ENCODE assay signal across 10 cellular contexts in genomic region chr3:150216041-150216811, GRCh38.
DNase-seq lines count a peak whose midpoint lies in the region; ATAC-seq and TF ChIP-seq lines count a peak whose summit lies in the region.
"Had no signal": no experiment of that assay in that cellular context is flagged by ENCODE, and none has a peak within 500 bp of the region (broad histone marks: within the 10 kb centered on the region; RNA-seq: fewer than 3 reads in every experiment).

No MANE protein-coding gene starts in this region.

- H3K36me3 ChIP-seq in HEK293 (ENCODE audit: control insufficient read depth in 2 of 2, insufficient read depth in 1 of 2, low read length in 2 of 2), result no peaks in the 10 kb centered on the region
- no peaks in the 10 kb centered on the region for H3K36me3 ChIP-seq in H7 (replicated peaks; ENCODE audit: control insufficient read depth, insufficient read depth, low read length)
- H3K36me3 ChIP-seq: SJSA1 had no signal

- DNase-seq in NCI-H748 treated with DMSO at 0.1 percent for 48 hours (lab: John Stamatoyannopoulos, UW), result peak; percentile 91
- peak; percentile 95 for DNase-seq in fibroblast of gingiva (ENCODE audit: low read depth)
- no peak for DNase-seq in retinal pigment epithelial cell (ENCODE audit: low read depth)
- DNase-seq in H7, result no peak
- no peak for DNase-seq in activated CD8-positive, alpha-beta memory T cell treated with anti-CD3 and anti-CD28 coated beads, Interleukin-2, amount 50 U/mL, for 4 hours

- ATAC-seq in HG02981 (IDR thresholded peaks at IDR 0.05; ENCODE audit: unreplicated experiment) (no peak), GM18502 (IDR thresholded peaks at IDR 0.05; ENCODE audit: poor library complexity, unreplicated experiment) (no peak)

- POLR2A ChIA-PET in HEK293 (lab: Yijun Ruan, JAX), result interaction anchor here (0.7 to 0.9 kb wide), 2 partner anchors 67 to 244 kb away, joined by 3 to 4 read pairs; no protein-coding TSS in a partner anchor

- H3K27ac ChIP-seq in HEK293 (ENCODE audit: extremely low read depth, low read depth, low read length), result peak overlapping the region; percentile 37; the same call in 1 of the 2 replicates
- H3K27ac ChIP-seq: epithelial cell of prostate, SJSA1 had no signal

- H3K4me3 ChIP-seq in HEK293 (ENCODE audit: low read depth, low read length) (peak overlapping the region; percentile 14; the same call in 1 of the 2 replicates), retinal pigment epithelial cell (ENCODE audit: low read length) (no peak overlapping the region), H7 (ENCODE audit: insufficient read depth, low read depth, low read length) (no peak overlapping the region)
- H3K4me3 ChIP-seq: SJSA1 had no signal

- TF ChIP-seq CTCF in HEK293 (tag by site-specific recombination; IDR thresholded peaks at IDR 0.05) (no peak), retinal pigment epithelial cell (conservative IDR thresholded peaks at IDR 0.05; ENCODE audit: low read depth, low read length) (peak; percentile 6)

- CTCF ChIA-PET in HEK293 (lab: Yijun Ruan, JAX), result interaction anchor here (0.6 to 3.6 kb wide), 12 partner anchors 9 to 279 kb away, joined by 3 to 16 read pairs (median 3); no protein-coding TSS in a partner anchor

- H3K27me3 ChIP-seq in H7 (ENCODE audit: control insufficient read depth, insufficient read depth, low read length), result no peaks in the 10 kb centered on the region
- H3K27me3 ChIP-seq: SJSA1 had no signal

- H3K4me1 ChIP-seq in HEK293 (ENCODE audit: control insufficient read depth, insufficient read depth, low read length), result no peaks in the 10 kb centered on the region; the same call in 1 of the 2 replicates

- no peaks in the 10 kb centered on the region for H3K9me3 ChIP-seq in HEK293 (ENCODE audit: control insufficient read depth, insufficient read depth, low read depth, low read length)

TF ChIP-seq in HEK293, 187 proteins besides CTCF, POLR2A, EP300 and RAD21 (continues in another document):
- TF ChIP-seq ZNF335 (tag by site-specific recombination; conservative IDR thresholded peaks at IDR 0.05) (peak; percentile 54), ZNF660 (tag by site-specific recombination; IDR thresholded peaks at IDR 0.05) (0 out of 2 replicates have a peak, but pooled peaks have one; percentile 28), ZNF692 (tag by site-specific recombination; IDR thresholded peaks at IDR 0.05) (peak; percentile 51; the same call in 1 of the 2 replicates), TRIM28 (IDR thresholded peaks at IDR 0.05; ENCODE audit: borderline replicate concordance, low read length) (peak; percentile 87), ZNF211 (tag by site-specific recombination; IDR thresholded peaks at IDR 0.05; ENCODE audit: low read depth) (no peak), PRDM10 (tag by site-specific recombination; IDR thresholded peaks at IDR 0.05) (peak; percentile 60; the same call in 1 of the 2 replicates), ZNF514 (tag by site-specific recombination; IDR thresholded peaks at IDR 0.05) (no peak), ZIC2 (tag by site-specific recombination; IDR thresholded peaks at IDR 0.05) (peak; percentile 54), ZEB2 (tag by site-specific recombination; IDR thresholded peaks at IDR 0.05) (peak; percentile 57; the same call in 1 of the 2 replicates), ZBTB17 (tag by site-specific recombination; IDR thresholded peaks at IDR 0.05) (peak; percentile 58), ZNF266 (tag by site-specific recombination; IDR thresholded peaks at IDR 0.05; ENCODE audit: low read depth) (no peak), SCRT2 (tag by site-specific recombination; IDR thresholded peaks at IDR 0.05) (peak; percentile 49), RBAK (tag by site-specific recombination; IDR thresholded peaks at IDR 0.05) (no peak), ZNF423 (tag by site-specific recombination; IDR thresholded peaks at IDR 0.05) (0 out of 2 replicates have a peak, but pooled peaks have one; percentile 40), ZNF629 (tag by site-specific recombination; IDR thresholded peaks at IDR 0.05) (0 out of 2 replicates have a peak, but pooled peaks have one; percentile 17), ZBTB44 (tag by site-specific recombination; IDR thresholded peaks at IDR 0.05) (peak; percentile 71), ZNF398 (tag by site-specific recombination; IDR thresholded peaks at IDR 0.05) (peak; percentile 3; the same call in 1 of the 2 replicates), GLIS1 (tag by site-specific recombination; IDR thresholded peaks at IDR 0.05) (peak; percentile 47; the same call in 1 of the 2 replicates), ZNF76 (tag by site-specific recombination; IDR thresholded peaks at IDR 0.05; ENCODE audit: borderline replicate concordance, low read depth) (0 out of 2 replicates have a peak, but pooled peaks have one; percentile 18), ZBTB20 (tag by site-specific recombination; IDR thresholded peaks at IDR 0.05) (peak; percentile 84)

Comparison
In these comparisons a context has a peak if more than half of its experiments do, and no peak if none do; other contexts are left out.
1. DNase-seq: peak in NCI-H748 treated with DMSO at 0.1 percent for 48 hours (single experiment) and fibroblast of gingiva (single experiment); none in retinal pigment epithelial cell (single experiment), H7 (single experiment) and activated CD8-positive, alpha-beta memory T cell treated with anti-CD3 and anti-CD28 coated beads, Interleukin-2, amount 50 U/mL, for 4 hours (single experiment).